ENCODE assay signal across 8 cellular contexts in the genomic region with DNA sequence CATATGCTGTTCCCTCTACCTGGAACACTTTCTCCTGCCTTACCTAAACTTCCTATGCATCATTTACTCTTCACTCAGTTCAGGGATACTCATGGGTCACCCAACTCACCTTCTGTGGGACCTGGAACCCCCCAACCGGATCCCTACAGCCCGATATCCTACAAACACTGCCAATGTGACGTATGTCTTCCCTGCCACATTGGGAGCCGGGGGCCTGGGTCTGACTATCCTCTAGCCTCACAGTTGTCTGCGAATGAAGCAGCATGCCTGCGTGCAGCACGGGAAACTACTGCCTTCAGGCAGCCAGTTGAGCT. TPM values are rescaled to one million over a fixed set of nuclear protein-coding genes. Genes with fewer than 3 reads are reported as not detected.
DNase-seq lines count a peak whose midpoint lies in the region; ATAC-seq, FAIRE-seq and TF ChIP-seq lines count a peak whose summit lies in the region.

No MANE protein-coding gene starts in this region.

- peaks cover 11% of the 10 kb centered on the region for H3K36me3 ChIP-seq in astrocyte (ENCODE audit: insufficient read depth, low read length)
- H3K36me3 ChIP-seq in right lobe of liver = peaks cover 0 to 26% (median 5%) of the 10 kb centered on the region in 4 donors
- H3K36me3 ChIP-seq in thyroid gland = peaks cover 20 to 26% of the 10 kb centered on the region in 2 donors

- peaks cover 59% of the 10 kb centered on the region for H3K4me1 Mint-ChIP-seq in activated T-cell treated with anti-CD3 and anti-CD28 coated beads, Interleukin-2, amount 50 U/mL, for 4 hours (ENCODE audit: low read depth)
- H3K4me1 Mint-ChIP-seq in astrocyte (ENCODE audit: low read depth, unreplicated experiment) = peaks cover 10% of the 10 kb centered on the region

- no peaks in the 10 kb centered on the region for H3K9me3 ChIP-seq in astrocyte (ENCODE audit: insufficient read depth, low read depth, low read length)
- no peaks in the 10 kb centered on the region for H3K9me3 ChIP-seq in right lobe of liver
- no peaks in the 10 kb centered on the region for H3K9me3 ChIP-seq in thyroid gland

- no peaks in the 10 kb centered on the region for H3K27me3 Mint-ChIP-seq in activated T-cell treated with anti-CD3 and anti-CD28 coated beads, Interleukin-2, amount 50 U/mL, for 4 hours (ENCODE audit: low read depth)
- H3K27me3 Mint-ChIP-seq in astrocyte (ENCODE audit: low read depth, unreplicated experiment) = peaks cover 4% of the 10 kb centered on the region

- peak overlapping the region; percentile 85 for H3K9ac ChIP-seq in astrocyte (ENCODE audit: low read length)

- peaks cover 41% of the 10 kb centered on the region for H4K20me1 ChIP-seq in astrocyte (ENCODE audit: insufficient read depth, low read length)

- peaks cover 57% of the 10 kb centered on the region for H3K79me2 ChIP-seq in astrocyte (ENCODE audit: insufficient read depth, low read length)

- H3K4me3 Mint-ChIP-seq in activated T-cell treated with anti-CD3 and anti-CD28 coated beads, Interleukin-2, amount 50 U/mL, for 4 hours = peak overlapping the region; percentile 94
- H3K4me3 Mint-ChIP-seq in astrocyte (ENCODE audit: unreplicated experiment) = peak overlapping the region; percentile 83

- peaks cover 26% of the 10 kb centered on the region for H3K36me3 Mint-ChIP-seq in activated T-cell treated with anti-CD3 and anti-CD28 coated beads, Interleukin-2, amount 50 U/mL, for 4 hours (ENCODE audit: insufficient read depth)
- H3K36me3 Mint-ChIP-seq in astrocyte (ENCODE audit: low read depth, unreplicated experiment) = peaks cover 7% of the 10 kb centered on the region

- H3K4me1 ChIP-seq in astrocyte (ENCODE audit: insufficient read depth, low read length) (peaks cover 31% of the 10 kb centered on the region), right lobe of liver (peaks cover 0 to 34% (median 10%) of the 10 kb centered on the region in 4 donors), thyroid gland (peaks cover 30 to 46% of the 10 kb centered on the region in 2 donors)

- intact Hi-C loops in right lobe of liver (cut with DNase I) (no loop called here), thyroid gland (cut with DNase I) (no loop called here)

- no peak for FAIRE-seq in astrocyte (lab: Jason Lieb, UNC)

- H3K4me3 ChIP-seq in astrocyte (ENCODE audit: insufficient read depth, low read depth, low read length) (peak overlapping the region; percentile 92), right lobe of liver (peak overlapping the region; percentile 74 to 78 (median 74)), thyroid gland (replicated peaks in 1 of 3) (peak overlapping the region; percentile 56 to 75 (median 60))

- DNase-seq in activated T-cell treated with anti-CD3 and anti-CD28 coated beads, Interleukin-2, amount 50 U/mL, for 4 hours = no peak
- DNase-seq in activated T-cell treated with anti-CD3 and anti-CD28 coated beads for 4 hours (no peak), astrocyte (ENCODE audit: low read depth) (no peak), right lobe of liver (no peak), thyroid gland (no peak), NCI-H446 (lab: John Stamatoyannopoulos, UW) (no peak), DMS79 treated with DMSO at 0.1 percent for 48 hours (lab: John Stamatoyannopoulos, UW) (no peak)

- H3K27ac Mint-ChIP-seq in astrocyte (ENCODE audit: unreplicated experiment) = no peak overlapping the region

- no peaks in the 10 kb centered on the region for H3K9me3 Mint-ChIP-seq in activated T-cell treated with anti-CD3 and anti-CD28 coated beads, Interleukin-2, amount 50 U/mL, for 4 hours
- peaks cover 2% of the 10 kb centered on the region for H3K9me3 Mint-ChIP-seq in astrocyte (ENCODE audit: unreplicated experiment)

- peak overlapping the region; percentile 100 for H3K4me2 ChIP-seq in astrocyte (ENCODE audit: low read length)

- no peaks in the 10 kb centered on the region for H3K27me3 ChIP-seq in astrocyte (ENCODE audit: insufficient read depth, low read length)
- no peaks in the 10 kb centered on the region for H3K27me3 ChIP-seq in right lobe of liver
- no peaks in the 10 kb centered on the region for H3K27me3 ChIP-seq in thyroid gland

- TF ChIP-seq CTCF in astrocyte (IDR thresholded peaks at IDR 0.05; ENCODE audit: insufficient read depth, low read depth, low read length) (no peak), right lobe of liver (IDR thresholded peaks at IDR 0.05) (no peak), thyroid gland (IDR thresholded peaks at IDR 0.05) (no peak)

- H3K27ac ChIP-seq in astrocyte (ENCODE audit: low read depth, low read length) (peak overlapping the region; percentile 80), right lobe of liver (peak overlapping the region; percentile 90 to 92 (median 91)), thyroid gland (peak overlapping the region; percentile 11 to 92 (median 90))

- TF ChIP-seq POLR2A in right lobe of liver (IDR thresholded peaks at IDR 0.05) (no peak), thyroid gland (IDR thresholded peaks at IDR 0.05) (no peak)

- peak overlapping the region; percentile 98 for H2AFZ ChIP-seq in astrocyte (ENCODE audit: low read depth, low read length)

- 2% methylated on average over 5 of the region's 7 CpGs for WGBS in right lobe of liver (ENCODE audit: insufficient coverage, low coverage, low lambda C conversion rate, missing lambda C conversion rate)
- 13 to 18% methylated on average over 7 of the region's 7 CpGs for WGBS in thyroid gland, 2 donors

- no peak for ATAC-seq in activated T-cell treated with anti-CD3 and anti-CD28 coated beads, Interleukin-2, amount 50 U/mL, for 4 hours
- no peak for ATAC-seq in right lobe of liver
- no peak for ATAC-seq in HG02623 (IDR thresholded peaks at IDR 0.05; ENCODE audit: unreplicated experiment)

RNA-seq across cellular contexts. Expression of a gene that starts 0.4 kb away (rescaled TPM):
- 10 to 100 TPM; 34.0 to 46.9 (median 37.0) TPM for total RNA-seq in activated T-cell treated with anti-CD3 and anti-CD28 coated beads, Interleukin-2, amount 50 U/mL, for 4 hours
- 15.7 and 20.3 TPM in 2 replicates for total RNA-seq in astrocyte
- total RNA-seq in right lobe of liver = 10 to 100 TPM; 10.6 to 18.3 (median 14.4) TPM
- 10 to 100 TPM; 13.4 to 30.6 (median 24.7) TPM for total RNA-seq in thyroid gland

RNA-seq across cellular contexts. Expression of a gene that starts 0.5 kb away (rescaled TPM):
- total RNA-seq in activated T-cell treated with anti-CD3 and anti-CD28 coated beads, Interleukin-2, amount 50 U/mL, for 4 hours = 10 to 100 TPM; 31.8 to 35.3 (median 33.1) TPM
- 18.9 and 19.4 TPM in 2 replicates for total RNA-seq in astrocyte
- 10 to 100 TPM; 14.3 to 29.4 (median 20.7) TPM for total RNA-seq in right lobe of liver
- total RNA-seq in thyroid gland = 10 to 100 TPM; 23.6 to 66.0 (median 43.6) TPM

RNA-seq across cellular contexts. Expression of a gene that starts 4.6 kb away (rescaled TPM):
- total RNA-seq in activated T-cell treated with anti-CD3 and anti-CD28 coated beads, Interleukin-2, amount 50 U/mL, for 4 hours = 1 to 10 TPM in 1 of 3 donors, under 1 TPM in 2; 0.71 to 1.0 (median 0.96) TPM
- total RNA-seq in astrocyte = 0.39 and 0.55 TPM in 2 replicates
- total RNA-seq in right lobe of liver = under 1 TPM; 0.25 to 0.70 (median 0.46) TPM
- total RNA-seq in thyroid gland = 1 to 10 TPM; 3.6 to 8.1 (median 4.4) TPM

RNA-seq across cellular contexts. Expression of a gene that starts 9.2 kb away (rescaled TPM):
- total RNA-seq in activated T-cell treated with anti-CD3 and anti-CD28 coated beads, Interleukin-2, amount 50 U/mL, for 4 hours = 10 to 100 TPM; 25.2 to 27.4 (median 25.4) TPM
- 48.7 and 49.8 TPM in 2 replicates for total RNA-seq in astrocyte
- 10 to 100 TPM; 15.0 to 30.9 (median 19.2) TPM for total RNA-seq in right lobe of liver
- total RNA-seq in thyroid gland = 100 to 1,000 TPM in 1 of 4 donors, 10 to 100 TPM in 3; 70.0 to 111 (median 85.1) TPM

RNA-seq across cellular contexts. Expression of a gene that starts 9.5 kb away (rescaled TPM):
- 10 to 100 TPM; 33.7 to 40.3 (median 37.3) TPM for total RNA-seq in activated T-cell treated with anti-CD3 and anti-CD28 coated beads, Interleukin-2, amount 50 U/mL, for 4 hours
- 19.5 and 26.5 TPM in 2 replicates for total RNA-seq in astrocyte
- total RNA-seq in right lobe of liver = 10 to 100 TPM in 3 of 6 experiments, 1 to 10 TPM in 3; 5.2 to 17.8 (median 9.1) TPM
- 10 to 100 TPM; 18.9 to 42.6 (median 24.8) TPM for total RNA-seq in thyroid gland
